ENCODE assay signal across 1 cellular context in the genomic region with DNA sequence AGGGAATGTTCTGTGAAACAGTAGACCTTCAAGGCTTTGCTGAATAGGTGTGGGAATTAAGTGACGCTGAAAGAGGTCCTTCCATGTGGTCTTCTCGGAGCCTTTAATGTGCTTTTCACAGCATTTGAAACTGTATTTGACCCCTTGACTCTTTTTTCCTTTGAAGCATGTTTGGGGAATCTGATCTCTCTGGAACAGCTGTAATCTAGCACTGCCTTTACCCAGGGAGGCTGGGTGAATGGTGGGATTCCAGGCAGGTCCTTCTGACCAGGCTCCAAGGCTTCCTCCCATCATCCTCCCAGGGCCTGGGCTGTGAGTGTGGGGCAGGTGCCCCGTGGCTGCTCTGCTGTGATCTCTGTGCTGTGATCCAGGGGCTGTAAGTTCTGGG.
TF ChIP-seq lines count a peak whose summit lies in the region.

No MANE protein-coding gene starts in this region.

TF ChIP-seq in HepG2, 621 proteins besides CTCF, POLR2A, EP300 and RAD21:
- no peak for TF ChIP-seq POLR2AphosphoS2 (IDR thresholded peaks at IDR 0.05; ENCODE audit: low read depth, low read length)
- no peak for TF ChIP-seq RFXANK (CRISPR knock-in tag; IDR thresholded peaks at IDR 0.05)
- TF ChIP-seq ZFP36 (IDR thresholded peaks at IDR 0.05; ENCODE audit: borderline replicate concordance, low read depth, low read length, partially characterized antibody): no peak
- peak; percentile 27; the same call in 1 of the 2 replicates for TF ChIP-seq HNF4A (CRISPR knock-in tag; IDR thresholded peaks at IDR 0.05)
